10 cellular contexts compared by ENCODE assay signal in the genomic region with DNA sequence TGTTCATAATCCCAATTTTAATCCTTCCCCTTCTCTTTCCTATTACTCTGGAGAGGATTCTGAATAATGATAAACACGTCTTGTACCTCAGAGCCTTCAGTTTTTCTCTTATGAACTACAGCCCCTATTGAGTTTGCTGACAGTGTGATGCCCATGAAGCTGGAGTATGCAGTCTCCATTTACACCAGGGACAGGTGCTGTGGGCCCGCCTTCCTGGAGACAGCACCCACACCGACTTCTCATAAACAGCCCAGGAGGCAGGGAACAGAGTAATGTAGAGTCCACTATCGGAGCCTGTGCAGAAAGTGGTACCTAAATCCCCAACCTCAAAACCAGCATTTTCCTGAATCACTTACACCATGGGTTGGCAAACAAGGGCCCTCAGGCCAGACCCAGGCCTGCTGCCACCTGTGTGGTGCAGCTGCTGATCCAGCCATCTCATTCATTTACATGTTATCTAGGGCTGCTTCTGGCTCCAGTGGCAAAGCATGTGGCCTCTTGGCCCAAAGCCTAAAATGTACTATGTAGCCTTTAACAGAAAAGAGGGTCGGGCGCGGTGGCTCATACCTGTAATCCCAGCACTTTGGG.
DNase-seq lines count a peak whose midpoint lies in the region; ATAC-seq and TF ChIP-seq lines count a peak whose summit lies in the region.
"Had no signal": no experiment of that assay in that cellular context is flagged by ENCODE, and none has a peak within 500 bp of the region (broad histone marks: within the 10 kb centered on the region; RNA-seq: fewer than 3 reads in every experiment).

No MANE protein-coding gene starts in this region.

- TF ChIP-seq CTCF in uterus (IDR thresholded peaks at IDR 0.05), result no peak
- no peak for TF ChIP-seq CTCF in mesothelial cell of epicardium (IDR thresholded peaks at IDR 0.05; ENCODE audit: unreplicated experiment)

- intact Hi-C loops in uterus (cut with DNase I; ENCODE audit: low total_unique reads), result no loop called here

- H3K36me3 ChIP-seq in uterus, result no peaks in the 10 kb centered on the region

- H3K4me1 ChIP-seq in uterus, result no peaks in the 10 kb centered on the region

- H3K4me3 ChIP-seq in uterus, result no peak overlapping the region

- TF ChIP-seq POLR2A in uterus (IDR thresholded peaks at IDR 0.05), result no peak

- no peak overlapping the region for H3K27ac ChIP-seq in uterus

- H3K9me3 ChIP-seq in uterus, result no peaks in the 10 kb centered on the region

- H3K27me3 ChIP-seq in uterus, result no peaks in the 10 kb centered on the region

- CTCF ChIA-PET in activated CD8-positive, alpha-beta memory T cell treated with anti-CD3 and anti-CD28 coated beads, Interleukin-2, amount 10 ng/mL, durations not matched to agents 7 days and 5 days (lab: Charles Lee), result interaction anchor here (0.6 to 1.7 kb wide), 6 partner anchors 21 to 711 kb away, joined by 3 to 6 read pairs (median 4); no protein-coding TSS in a partner anchor

- DNase-seq in activated CD8-positive, alpha-beta memory T cell treated with anti-CD3 and anti-CD28 coated beads, Interleukin-2, amount 10 ng/mL, durations not matched to agents 7 days and 5 days, result no peak
- DNase-seq in activated CD8-positive, alpha-beta memory T cell treated with anti-CD3 and anti-CD28 coated beads, Interleukin-2, amount 50 U/mL, for 48 hours, result no peak
- DNase-seq in activated T-cell treated with anti-CD3 and anti-CD28 coated beads, Interleukin-2, amount 50 U/mL, for 72 hours, result peak in 1 of 2 donors; percentile 16
- no peak for DNase-seq in stimulated activated effector memory CD8-positive, alpha-beta T cell treated with anti-CD3 and anti-CD28 coated beads, Interleukin-12 subunit alpha, Interleukin-12 subunit beta, amount 100 ng/mL, for 72 hours (ENCODE audit: low spot score in 2 of 2)
- no peak for DNase-seq in uterus
- no peak for DNase-seq in GM19238 (ENCODE audit: insufficient read length, low spot score)
- no peak for DNase-seq in mesothelial cell of epicardium (ENCODE audit: low spot score in 2 of 2, unreplicated experiment in 2 of 2)
- DNase-seq: NCI-H69, retina had no signal

- peaks cover 51% of the 10 kb centered on the region for H3K4me1 Mint-ChIP-seq in activated CD8-positive, alpha-beta memory T cell treated with anti-CD3 and anti-CD28 coated beads, Interleukin-2, amount 10 ng/mL, durations not matched to agents 7 days and 5 days
- peaks cover 63% of the 10 kb centered on the region for H3K4me1 Mint-ChIP-seq in activated T-cell treated with anti-CD3 and anti-CD28 coated beads, Interleukin-2, amount 50 U/mL, for 72 hours (ENCODE audit: low read depth)
- peaks cover 49% of the 10 kb centered on the region for H3K4me1 Mint-ChIP-seq in stimulated activated effector memory CD8-positive, alpha-beta T cell treated with anti-CD3 and anti-CD28 coated beads, Interleukin-12 subunit alpha, Interleukin-12 subunit beta, amount 100 ng/mL, for 72 hours
- H3K4me1 Mint-ChIP-seq in mesothelial cell of epicardium, result peaks cover 9% of the 10 kb centered on the region

- H3K4me3 Mint-ChIP-seq in activated CD8-positive, alpha-beta memory T cell treated with anti-CD3 and anti-CD28 coated beads, Interleukin-2, amount 10 ng/mL, durations not matched to agents 7 days and 5 days, result peak overlapping the region; percentile 51
- peak overlapping the region; percentile 75 to 85 for H3K4me3 Mint-ChIP-seq in activated T-cell treated with anti-CD3 and anti-CD28 coated beads, Interleukin-2, amount 50 U/mL, for 72 hours
- peak overlapping the region; percentile 62 for H3K4me3 Mint-ChIP-seq in stimulated activated effector memory CD8-positive, alpha-beta T cell treated with anti-CD3 and anti-CD28 coated beads, Interleukin-12 subunit alpha, Interleukin-12 subunit beta, amount 100 ng/mL, for 72 hours
- no peak overlapping the region for H3K4me3 Mint-ChIP-seq in mesothelial cell of epicardium

- peaks cover 72% of the 10 kb centered on the region for H3K27me3 Mint-ChIP-seq in activated CD8-positive, alpha-beta memory T cell treated with anti-CD3 and anti-CD28 coated beads, Interleukin-2, amount 10 ng/mL, durations not matched to agents 7 days and 5 days
- no peaks in the 10 kb centered on the region for H3K27me3 Mint-ChIP-seq in activated T-cell treated with anti-CD3 and anti-CD28 coated beads, Interleukin-2, amount 50 U/mL, for 72 hours (ENCODE audit: low read depth)
- H3K27me3 Mint-ChIP-seq in mesothelial cell of epicardium (ENCODE audit: low read depth), result no peaks in the 10 kb centered on the region

- H3K36me3 Mint-ChIP-seq in activated CD8-positive, alpha-beta memory T cell treated with anti-CD3 and anti-CD28 coated beads, Interleukin-2, amount 10 ng/mL, durations not matched to agents 7 days and 5 days, result peaks cover 41% of the 10 kb centered on the region
- peaks cover 24 to 58% of the 10 kb centered on the region in 2 donors for H3K36me3 Mint-ChIP-seq in activated T-cell treated with anti-CD3 and anti-CD28 coated beads, Interleukin-2, amount 50 U/mL, for 72 hours (ENCODE audit: insufficient read depth in 2 of 2)
- peaks cover 68% of the 10 kb centered on the region for H3K36me3 Mint-ChIP-seq in stimulated activated effector memory CD8-positive, alpha-beta T cell treated with anti-CD3 and anti-CD28 coated beads, Interleukin-12 subunit alpha, Interleukin-12 subunit beta, amount 100 ng/mL, for 72 hours
- H3K36me3 Mint-ChIP-seq in mesothelial cell of epicardium, result peaks cover 43% of the 10 kb centered on the region

- H3K9me3 Mint-ChIP-seq in activated CD8-positive, alpha-beta memory T cell treated with anti-CD3 and anti-CD28 coated beads, Interleukin-2, amount 10 ng/mL, durations not matched to agents 7 days and 5 days (ENCODE audit: low read depth), result no peaks in the 10 kb centered on the region
- peaks cover 0 to 2% of the 10 kb centered on the region in 2 donors for H3K9me3 Mint-ChIP-seq in activated T-cell treated with anti-CD3 and anti-CD28 coated beads, Interleukin-2, amount 50 U/mL, for 72 hours
- no peaks in the 10 kb centered on the region for H3K9me3 Mint-ChIP-seq in stimulated activated effector memory CD8-positive, alpha-beta T cell treated with anti-CD3 and anti-CD28 coated beads, Interleukin-12 subunit alpha, Interleukin-12 subunit beta, amount 100 ng/mL, for 72 hours
- no peaks in the 10 kb centered on the region for H3K9me3 Mint-ChIP-seq in mesothelial cell of epicardium

- peak overlapping the region; percentile 81 for H3K27ac Mint-ChIP-seq in activated CD8-positive, alpha-beta memory T cell treated with anti-CD3 and anti-CD28 coated beads, Interleukin-2, amount 10 ng/mL, durations not matched to agents 7 days and 5 days
- H3K27ac Mint-ChIP-seq in activated T-cell treated with anti-CD3 and anti-CD28 coated beads, Interleukin-2, amount 50 U/mL, for 72 hours, result peak overlapping the region; percentile 90
- H3K27ac Mint-ChIP-seq in stimulated activated effector memory CD8-positive, alpha-beta T cell treated with anti-CD3 and anti-CD28 coated beads, Interleukin-12 subunit alpha, Interleukin-12 subunit beta, amount 100 ng/mL, for 72 hours, result peak overlapping the region; percentile 72
- H3K27ac Mint-ChIP-seq in mesothelial cell of epicardium, result no peak overlapping the region

- ATAC-seq in activated CD8-positive, alpha-beta memory T cell treated with anti-CD3 and anti-CD28 coated beads, Interleukin-2, amount 10 ng/mL, durations not matched to agents 7 days and 5 days, result peak; percentile 62
- ATAC-seq in HG02588 (IDR thresholded peaks at IDR 0.05; ENCODE audit: unreplicated experiment), result peak; percentile 7
- ATAC-seq in activated T-cell treated with anti-CD3 and anti-CD28 coated beads, Interleukin-2, amount 50 U/mL, for 72 hours (replicated peaks in 1 of 2), result peak; percentile 22 to 35
- peak; percentile 46 for ATAC-seq in stimulated activated effector memory CD8-positive, alpha-beta T cell treated with anti-CD3 and anti-CD28 coated beads, Interleukin-12 subunit alpha, Interleukin-12 subunit beta, amount 100 ng/mL, for 72 hours

Comparison
In these comparisons a context has a peak if more than half of its experiments do, and no peak if none do; other contexts are left out.
1. ATAC-seq: peak in every context shown above with its lines; median percentile 62 in activated CD8-positive, alpha-beta memory T cell treated with anti-CD3 and anti-CD28 coated beads, Interleukin-2, amount 10 ng/mL, durations not matched to agents 7 days and 5 days; 46 in stimulated activated effector memory CD8-positive, alpha-beta T cell treated with anti-CD3 and anti-CD28 coated beads, Interleukin-12 subunit alpha, Interleukin-12 subunit beta, amount 100 ng/mL, for 72 hours; 28 in activated T-cell treated with anti-CD3 and anti-CD28 coated beads, Interleukin-2, amount 50 U/mL, for 72 hours; 7 in HG02588.